ENCODE assay signal across 2 cellular contexts in the genomic region with DNA sequence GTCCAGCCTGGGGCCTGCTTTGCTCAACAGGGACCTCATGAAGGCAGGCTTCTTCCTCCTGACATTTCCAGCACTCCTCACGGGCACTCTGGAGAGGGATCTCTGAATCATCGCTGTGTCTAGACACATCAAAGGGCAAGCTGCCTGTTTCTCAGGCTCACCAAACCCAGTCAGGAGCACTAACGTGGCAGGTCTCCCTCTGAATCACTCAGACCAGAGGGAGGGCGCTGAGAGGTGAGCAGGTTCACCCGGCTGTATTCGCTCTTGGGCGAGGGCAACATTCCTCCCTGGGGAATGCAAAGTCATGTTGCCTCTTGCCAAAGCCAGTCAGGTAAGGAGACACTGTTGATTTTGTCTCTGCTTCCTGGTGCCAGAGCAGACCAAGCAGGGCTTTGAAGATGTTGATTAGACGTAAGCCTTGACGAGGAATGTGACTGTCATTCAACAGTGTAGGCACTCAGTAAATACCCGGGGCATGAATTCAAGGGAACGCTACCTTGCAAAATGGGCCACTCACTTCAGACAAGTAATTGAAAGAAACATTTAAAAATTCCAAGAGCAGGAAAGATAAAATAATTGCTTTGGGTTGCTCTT.
TF ChIP-seq lines count a peak whose summit lies in the region.

No MANE protein-coding gene starts in this region.

TF ChIP-seq in K562, 482 proteins besides CTCF, POLR2A, EP300 and RAD21:
- TF ChIP-seq CEBPG (CRISPR knock-in tag; IDR thresholded peaks at IDR 0.05) (no peak), CEBPG (tag; conservative IDR thresholded peaks at IDR 0.05 in 1 of 2, IDR thresholded peaks at IDR 0.05 in 1 of 2) (no peak), ZNF253 (CRISPR knock-in tag; conservative IDR thresholded peaks at IDR 0.05) (no peak), EWSR1 (IDR thresholded peaks at IDR 0.05; ENCODE audit: borderline replicate concordance, low read depth, partially characterized antibody) (peak; percentile 78), HMG20A (CRISPR knock-in tag; conservative IDR thresholded peaks at IDR 0.05) (no peak)
- TF ChIP-seq, protein P1, sequence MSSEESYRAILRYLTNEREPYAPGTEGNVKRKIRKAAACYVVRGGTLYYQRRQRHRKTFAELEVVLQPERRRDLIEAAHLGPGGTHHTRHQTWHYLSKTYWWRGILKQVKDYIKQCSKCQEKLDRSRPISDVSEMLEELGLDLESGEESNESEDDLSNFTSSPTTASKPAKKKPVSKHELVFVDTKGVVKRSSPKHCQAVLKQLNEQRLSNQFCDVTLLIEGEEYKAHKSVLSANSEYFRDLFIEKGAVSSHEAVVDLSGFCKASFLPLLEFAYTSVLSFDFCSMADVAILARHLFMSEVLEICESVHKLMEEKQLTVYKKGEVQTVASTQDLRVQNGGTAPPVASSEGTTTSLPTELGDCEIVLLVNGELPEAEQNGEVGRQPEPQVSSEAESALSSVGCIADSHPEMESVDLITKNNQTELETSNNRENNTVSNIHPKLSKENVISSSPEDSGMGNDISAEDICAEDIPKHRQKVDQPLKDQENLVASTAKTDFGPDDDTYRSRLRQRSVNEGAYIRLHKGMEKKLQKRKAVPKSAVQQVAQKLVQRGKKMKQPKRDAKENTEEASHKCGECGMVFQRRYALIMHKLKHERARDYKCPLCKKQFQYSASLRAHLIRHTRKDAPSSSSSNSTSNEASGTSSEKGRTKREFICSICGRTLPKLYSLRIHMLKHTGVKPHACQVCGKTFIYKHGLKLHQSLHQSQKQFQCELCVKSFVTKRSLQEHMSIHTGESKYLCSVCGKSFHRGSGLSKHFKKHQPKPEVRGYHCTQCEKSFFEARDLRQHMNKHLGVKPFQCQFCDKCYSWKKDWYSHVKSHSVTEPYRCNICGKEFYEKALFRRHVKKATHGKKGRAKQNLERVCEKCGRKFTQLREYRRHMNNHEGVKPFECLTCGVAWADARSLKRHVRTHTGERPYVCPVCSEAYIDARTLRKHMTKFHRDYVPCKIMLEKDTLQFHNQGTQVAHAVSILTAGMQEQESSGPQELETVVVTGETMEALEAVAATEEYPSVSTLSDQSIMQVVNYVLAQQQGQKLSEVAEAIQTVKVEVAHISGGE (CRISPR knock-in tag; IDR thresholded peaks at IDR 0.05) = peak in 1 of 3 experiments; percentile 96; a peak in 1 of 6 replicates
- TF ChIP-seq, protein P2, sequence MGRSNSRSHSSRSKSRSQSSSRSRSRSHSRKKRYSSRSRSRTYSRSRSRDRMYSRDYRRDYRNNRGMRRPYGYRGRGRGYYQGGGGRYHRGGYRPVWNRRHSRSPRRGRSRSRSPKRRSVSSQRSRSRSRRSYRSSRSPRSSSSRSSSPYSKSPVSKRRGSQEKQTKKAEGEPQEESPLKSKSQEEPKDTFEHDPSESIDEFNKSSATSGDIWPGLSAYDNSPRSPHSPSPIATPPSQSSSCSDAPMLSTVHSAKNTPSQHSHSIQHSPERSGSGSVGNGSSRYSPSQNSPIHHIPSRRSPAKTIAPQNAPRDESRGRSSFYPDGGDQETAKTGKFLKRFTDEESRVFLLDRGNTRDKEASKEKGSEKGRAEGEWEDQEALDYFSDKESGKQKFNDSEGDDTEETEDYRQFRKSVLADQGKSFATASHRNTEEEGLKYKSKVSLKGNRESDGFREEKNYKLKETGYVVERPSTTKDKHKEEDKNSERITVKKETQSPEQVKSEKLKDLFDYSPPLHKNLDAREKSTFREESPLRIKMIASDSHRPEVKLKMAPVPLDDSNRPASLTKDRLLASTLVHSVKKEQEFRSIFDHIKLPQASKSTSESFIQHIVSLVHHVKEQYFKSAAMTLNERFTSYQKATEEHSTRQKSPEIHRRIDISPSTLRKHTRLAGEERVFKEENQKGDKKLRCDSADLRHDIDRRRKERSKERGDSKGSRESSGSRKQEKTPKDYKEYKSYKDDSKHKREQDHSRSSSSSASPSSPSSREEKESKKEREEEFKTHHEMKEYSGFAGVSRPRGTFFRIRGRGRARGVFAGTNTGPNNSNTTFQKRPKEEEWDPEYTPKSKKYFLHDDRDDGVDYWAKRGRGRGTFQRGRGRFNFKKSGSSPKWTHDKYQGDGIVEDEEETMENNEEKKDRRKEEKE (IDR thresholded peaks at IDR 0.05; ENCODE audit: borderline replicate concordance in 1 of 2, control insufficient read depth in 1 of 2, low read depth in 2 of 2, low read length in 1 of 2) = peak in 1 of 2 experiments; percentile 75; a peak in 1 of 4 replicates
- TF ChIP-seq, protein P3, sequence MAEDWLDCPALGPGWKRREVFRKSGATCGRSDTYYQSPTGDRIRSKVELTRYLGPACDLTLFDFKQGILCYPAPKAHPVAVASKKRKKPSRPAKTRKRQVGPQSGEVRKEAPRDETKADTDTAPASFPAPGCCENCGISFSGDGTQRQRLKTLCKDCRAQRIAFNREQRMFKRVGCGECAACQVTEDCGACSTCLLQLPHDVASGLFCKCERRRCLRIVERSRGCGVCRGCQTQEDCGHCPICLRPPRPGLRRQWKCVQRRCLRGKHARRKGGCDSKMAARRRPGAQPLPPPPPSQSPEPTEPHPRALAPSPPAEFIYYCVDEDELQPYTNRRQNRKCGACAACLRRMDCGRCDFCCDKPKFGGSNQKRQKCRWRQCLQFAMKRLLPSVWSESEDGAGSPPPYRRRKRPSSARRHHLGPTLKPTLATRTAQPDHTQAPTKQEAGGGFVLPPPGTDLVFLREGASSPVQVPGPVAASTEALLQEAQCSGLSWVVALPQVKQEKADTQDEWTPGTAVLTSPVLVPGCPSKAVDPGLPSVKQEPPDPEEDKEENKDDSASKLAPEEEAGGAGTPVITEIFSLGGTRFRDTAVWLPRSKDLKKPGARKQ (CRISPR knock-in tag; IDR thresholded peaks at IDR 0.05) = no peak

TF ChIP-seq in liver, 16 proteins besides CTCF, POLR2A, EP300 and RAD21:
- TF ChIP-seq EGR1 (IDR thresholded peaks at IDR 0.05; ENCODE audit: low read depth in 2 of 2) = no peak
- no peak for TF ChIP-seq JUND (IDR thresholded peaks at IDR 0.05)
- peak; percentile 24 to 25 for TF ChIP-seq RXRA (IDR thresholded peaks at IDR 0.05)
- TF ChIP-seq SP1 (IDR thresholded peaks at IDR 0.05) = peak; percentile 18
- no peak for TF ChIP-seq GABPA (IDR thresholded peaks at IDR 0.05 in 1 of 2, conservative IDR thresholded peaks at IDR 0.05 in 1 of 2)
- TF ChIP-seq, protein P4, sequence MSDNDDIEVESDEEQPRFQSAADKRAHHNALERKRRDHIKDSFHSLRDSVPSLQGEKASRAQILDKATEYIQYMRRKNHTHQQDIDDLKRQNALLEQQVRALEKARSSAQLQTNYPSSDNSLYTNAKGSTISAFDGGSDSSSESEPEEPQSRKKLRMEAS (IDR thresholded peaks at IDR 0.05) = no peak
- TF ChIP-seq, protein P5, sequence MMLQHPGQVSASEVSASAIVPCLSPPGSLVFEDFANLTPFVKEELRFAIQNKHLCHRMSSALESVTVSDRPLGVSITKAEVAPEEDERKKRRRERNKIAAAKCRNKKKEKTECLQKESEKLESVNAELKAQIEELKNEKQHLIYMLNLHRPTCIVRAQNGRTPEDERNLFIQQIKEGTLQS (IDR thresholded peaks at IDR 0.05) = no peak
- TF ChIP-seq NR2F2 (IDR thresholded peaks at IDR 0.05) = no peak
